In genomic region chr11:133498969-133499368, GRCh38 we compare ENCODE assay signal across 21 cellular contexts. TPM values are rescaled to one million over a fixed set of nuclear protein-coding genes. Genes with fewer than 3 reads are reported as not detected.
DNase-seq lines count a peak whose midpoint lies in the region; ATAC-seq, FAIRE-seq and TF ChIP-seq lines count a peak whose summit lies in the region.
"Had no signal": no experiment of that assay in that cellular context is flagged by ENCODE, and none has a peak within 500 bp of the region (broad histone marks: within the 10 kb centered on the region; RNA-seq: fewer than 3 reads in every experiment).

No MANE protein-coding gene starts in this region.

- no peak overlapping the region for H2BK15ac ChIP-seq in neuronal stem cell (ENCODE audit: low read length)

- H4K20me1 ChIP-seq in BLaER1 treated with 17β-estradiol and CSF1 and Interleukin-3, amounts not matched to agents 10 nM and 100 nM = no peaks in the 10 kb centered on the region

- no peak overlapping the region for H3K4ac ChIP-seq in neuronal stem cell (ENCODE audit: low read length)

- H3K27me3 ChIP-seq in BLaER1 treated with 17β-estradiol and CSF1 and Interleukin-3, amounts not matched to agents 10 nM and 100 nM = peaks cover 0 to 12% (median 4%) of the 10 kb centered on the region in 11 experiments; a peak in 5 of 22 replicates
- no peaks in the 10 kb centered on the region for H3K27me3 ChIP-seq in neuronal stem cell (ENCODE audit: control insufficient read depth in 3 of 3, insufficient read depth in 3 of 3, low read depth in 1 of 3, low read length in 3 of 3)

- POLR2A ChIA-PET in A549 (lab: Yijun Ruan, JAX) = no interaction called here

- H3K23ac ChIP-seq in neuronal stem cell (ENCODE audit: low read depth, low read length, poor library complexity) = no peak overlapping the region

- no peak for TF ChIP-seq POLR2A in A549 (IDR thresholded peaks at IDR 0.05; ENCODE audit: low read length)

- CTCF ChIA-PET in A549 (lab: Yijun Ruan, JAX) = no interaction called here

- H2AFZ ChIP-seq in neuronal stem cell (ENCODE audit: low read length) = no peak overlapping the region

- H4K8ac ChIP-seq in neuronal stem cell (ENCODE audit: low read depth, low read length) = no peak overlapping the region

- H3K79me1 ChIP-seq in neuronal stem cell (ENCODE audit: low read depth, low read length) = no peaks in the 10 kb centered on the region

- H3K18ac ChIP-seq in neuronal stem cell (ENCODE audit: low read length) = no peak overlapping the region

- H2BK120ac ChIP-seq in neuronal stem cell (ENCODE audit: low read depth, low read length) = no peak overlapping the region

- no peak for TF ChIP-seq EP300 in A549 (IDR thresholded peaks at IDR 0.05)

- no peak overlapping the region for H3K9ac ChIP-seq in BLaER1 treated with 17β-estradiol and CSF1 and Interleukin-3, amounts not matched to agents 10 nM and 100 nM
- H3K9ac ChIP-seq in neuronal stem cell (ENCODE audit: low read depth, low read length, poor library complexity) = no peak overlapping the region

- peak overlapping the region; percentile 91 for H2AK5ac ChIP-seq in neuronal stem cell (ENCODE audit: low read depth, low read length)

- WGBS in A549 (ENCODE audit: missing lambda C conversion rate) = 5% methylated on average over 6 of the region's 7 CpGs
- no CpG with 5 or more reads among the region's 7 CpGs for WGBS in neuronal stem cell (ENCODE audit: extremely low coverage in 2 of 2, insufficient read length in 2 of 2, insufficient replicate concordance in 1 of 2), 2 donors

- DNase-seq in A549 (ENCODE audit: low read depth in 1 of 2, low spot score in 1 of 2) = no peak
- peak; percentile 4 for DNase-seq in mucosa of gallbladder (ENCODE audit: low spot score)
- DNase-seq in neuronal stem cell (ENCODE audit: low spot score) = no peak
- DNase-seq in T-helper 1 cell = no peak
- no peak for DNase-seq in iPS-NIHi11 (ENCODE audit: low spot score)
- no peak for DNase-seq in MV-4-11 (lab: John Stamatoyannopoulos, UW)
- DNase-seq: 8988T; CD4-positive, alpha-beta T cell; CD8-positive, alpha-beta memory T cell; DMS 273 treated with DMSO at 0.1 percent for 48 hours; DMS79; EL; GDM1; GOT3; H7; HCEC 1CT had no signal

- no peak for TF ChIP-seq CTCF in A549 (IDR thresholded peaks at IDR 0.05)

- peak overlapping the region; percentile 63 for H3K14ac ChIP-seq in neuronal stem cell (ENCODE audit: low read length)

- no peak overlapping the region for H3K27ac ChIP-seq in A549
- no peak overlapping the region for H3K27ac ChIP-seq in BLaER1 treated with 17β-estradiol and CSF1 and Interleukin-3, amounts not matched to agents 10 nM and 100 nM
- H3K27ac ChIP-seq in neuronal stem cell (replicated peaks; ENCODE audit: low read length) = no peak overlapping the region

- no peaks in the 10 kb centered on the region for H3K4me1 ChIP-seq in A549
- peaks cover 0 to 49% (median 29%) of the 10 kb centered on the region in 10 experiments; a peak in 15 of 20 replicates for H3K4me1 ChIP-seq in BLaER1 treated with 17β-estradiol and CSF1 and Interleukin-3, amounts not matched to agents 10 nM and 100 nM
- H3K4me1 ChIP-seq in neuronal stem cell (ENCODE audit: control insufficient read depth in 2 of 2, insufficient read depth in 1 of 2, low read depth in 1 of 2, low read length in 2 of 2) = peaks cover 6 to 31% of the 10 kb centered on the region in 2 donors

- H3K9me3 ChIP-seq in A549 = no peaks in the 10 kb centered on the region
- peaks cover 0 to 4% (median 0%) of the 10 kb centered on the region in 11 experiments; a peak in 1 of 22 replicates for H3K9me3 ChIP-seq in BLaER1 treated with 17β-estradiol and CSF1 and Interleukin-3, amounts not matched to agents 10 nM and 100 nM (replicated peaks in 1 of 11)
- H3K9me3 ChIP-seq in neuronal stem cell (replicated peaks in 1 of 2; ENCODE audit: control insufficient read depth in 2 of 2, insufficient read depth in 1 of 2, low read depth in 1 of 2, low read length in 2 of 2) = no peaks in the 10 kb centered on the region

- FAIRE-seq in A549 (lab: Jason Lieb, UNC) = no peak
- FAIRE-seq: D721Med, GM12878, GM19239 had no signal

- TF ChIP-seq RAD21 in A549 (conservative IDR thresholded peaks at IDR 0.05 in 1 of 2, IDR thresholded peaks at IDR 0.05 in 1 of 2) = no peak

- no peak overlapping the region for H4K91ac ChIP-seq in neuronal stem cell (ENCODE audit: low read depth, low read length, poor library complexity)

- H3K4me3 ChIP-seq in A549 = no peak overlapping the region
- no peak overlapping the region for H3K4me3 ChIP-seq in BLaER1 treated with 17β-estradiol and CSF1 and Interleukin-3, amounts not matched to agents 10 nM and 100 nM
- no peak overlapping the region for H3K4me3 ChIP-seq in neuronal stem cell (ENCODE audit: low read length in 2 of 2)
- H3K4me3 ChIP-seq: GM12878 had no signal

- H2BK5ac ChIP-seq in neuronal stem cell (ENCODE audit: low read length) = no peak overlapping the region

- no peaks in the 10 kb centered on the region for H3K36me3 ChIP-seq in BLaER1 treated with 17β-estradiol and CSF1 and Interleukin-3, amounts not matched to agents 10 nM and 100 nM
- no peaks in the 10 kb centered on the region for H3K36me3 ChIP-seq in neuronal stem cell (replicated peaks in 1 of 2; ENCODE audit: control insufficient read depth in 2 of 2, insufficient read depth in 2 of 2, low read length in 2 of 2)

- H2BK12ac ChIP-seq in neuronal stem cell (ENCODE audit: low read length) = no peak overlapping the region

- ATAC-seq in A549 = no peak
- ATAC-seq: GM12878 had no signal

- H3K4me2 ChIP-seq in A549 (no peak overlapping the region), neuronal stem cell (ENCODE audit: insufficient read depth, low read length, poor library complexity, severe bottlenecking) (no peak overlapping the region)
- H3K4me2 ChIP-seq in BLaER1 treated with 17β-estradiol and CSF1 and Interleukin-3, amounts not matched to agents 10 nM and 100 nM = peak overlapping the region in 10 of 11 experiments; percentile 1 to 79 (median 68); a peak in 20 of 22 replicates

TF ChIP-seq in A549, 52 proteins besides CTCF, POLR2A, EP300 and RAD21:
- TF ChIP-seq MAFK (IDR thresholded peaks at IDR 0.05; ENCODE audit: partially characterized antibody) = peak; percentile 49
- no peak for TF ChIP-seq JUN (IDR thresholded peaks at IDR 0.05)

RNA-seq across cellular contexts. Expression of gene OPCML, which starts 33.3 kb away (rescaled TPM):
- not detected in 2 replicates for polyA plus RNA-seq in A549 (2011; rRNA removed)
- not detected in 2 replicates for polyA plus RNA-seq in A549 (2012; cell fraction: cytosol; rRNA removed)
- not detected in 2 replicates for polyA plus RNA-seq in A549 (2012; cell fraction: nucleus; rRNA removed)
- not detected in 3 replicates for polyA plus RNA-seq in A549 (2017; fragmentation: RNase III; extraction: RNeasy Plus Mini Kit Qiagen cat#74134 plus additional on column Dnase treatment)
- not detected in 2 replicates for polyA minus RNA-seq in A549 (2011; rRNA and poly(A)+ RNA removed)
- total RNA-seq in mucosa of gallbladder = 0.09 TPM
- 0.26 TPM for polyA plus RNA-seq in neuronal stem cell (2013, experiment 1 of 2)
- 0.21 TPM for polyA plus RNA-seq in neuronal stem cell (2013, experiment 2 of 2)
- total RNA-seq: CD4-positive, alpha-beta T cell; CD8-positive, alpha-beta memory T cell; GM12878 had no signal
- polyA plus RNA-seq: CD14-positive monocyte; CD8-positive, alpha-beta memory T cell had no signal

Comparison
In these comparisons a context has a peak if more than half of its experiments do, and no peak if none do; other contexts are left out.
1. H3K4me2 ChIP-seq: peak in BLaER1 treated with 17β-estradiol and CSF1 and Interleukin-3, amounts not matched to agents 10 nM and 100 nM (10 of 11); none in A549 (single experiment) and neuronal stem cell (single experiment).